Comparison of ENCODE assay signal across 8 cellular contexts in genomic region chr6:73461537-73462350, GRCh38. TPM values are rescaled to one million over a fixed set of nuclear protein-coding genes. Genes with fewer than 3 reads are reported as not detected.
A peak's percentile ranks its signal among the peaks of the same experiment; 100 is the strongest.
DNase-seq lines count a peak whose midpoint lies in the region; ATAC-seq, FAIRE-seq and TF ChIP-seq lines count a peak whose summit lies in the region.

Gene MTO1, plus strand, starts transcription at chr6:73461737. Its CDS starts 118 bp downstream, at chr6:73461855.

- intact Hi-C loops in A673 (cut with micrococcal nuclease; ENCODE audit: unreplicated experiment) (no loop called here), breast epithelium (cut with DNase I; ENCODE audit: low total_unique reads) (no loop called here)

- peak within 1 kb of the TSS; percentile 97 for H3K9ac ChIP-seq in iPS-20b (ENCODE audit: low read depth, low read length)

- H3K27me3 ChIP-seq in A673 (replicated peaks; ENCODE audit: insufficient read depth, low read depth, low read length, poor library complexity): no peaks in the 10 kb centered on the region
- no peaks in the 10 kb centered on the region for H3K27me3 ChIP-seq in breast epithelium
- no peaks in the 10 kb centered on the region for H3K27me3 ChIP-seq in iPS-20b (ENCODE audit: insufficient read depth, low read length)
- H3K27me3 ChIP-seq in small intestine (ENCODE audit: control insufficient read depth in 2 of 2, insufficient read depth in 2 of 2, low read length in 2 of 2): no peaks in the 10 kb centered on the region

- peaks cover 8% of the 10 kb centered on the region for H3K36me3 ChIP-seq in A673 (ENCODE audit: insufficient read depth, low read length, poor library complexity, severe bottlenecking)
- H3K36me3 ChIP-seq in breast epithelium: peaks cover 5% of the 10 kb centered on the region
- H3K36me3 ChIP-seq in iPS-20b (ENCODE audit: insufficient read depth, low read depth, low read length): peaks cover 8% of the 10 kb centered on the region
- H3K36me3 ChIP-seq in small intestine (ENCODE audit: control insufficient read depth in 2 of 2, insufficient read depth in 2 of 2, low read length in 2 of 2): peaks cover 0 to 4% of the 10 kb centered on the region in 2 donors

- peak; percentile 95 for DNase-seq in A673 (ENCODE audit: low spot score)
- peak; percentile 87 for DNase-seq in NCI-H2171 treated with DMSO at 0.1 percent for 48 hours (lab: John Stamatoyannopoulos, UW)
- DNase-seq in breast epithelium (ENCODE audit: low spot score in 2 of 2): peak; percentile 83 to 84
- peak; percentile 97 for DNase-seq in small intestine

- POLR2A ChIA-PET in A673 (lab: Charles Lee; ENCODE audit: low non-redundant PET): interaction anchor here (0.6 to 0.8 kb wide), 5 partner anchors 51 to 137 kb away, joined by 3 to 5 read pairs (median 3); no protein-coding TSS in a partner anchor

- H3K4me3 ChIP-seq in A673 (ENCODE audit: low read depth, low read length, poor library complexity, severe bottlenecking) (peak within 1 kb of the TSS; percentile 91), breast epithelium (peak within 1 kb of the TSS; percentile 82 to 95 (median 93)), iPS-20b (ENCODE audit: low read length) (peak within 1 kb of the TSS; percentile 100), small intestine (ENCODE audit: low read depth in 1 of 2, low read length in 2 of 2) (peak within 1 kb of the TSS; percentile 73 to 74)

- no peak for FAIRE-seq in small intestine (lab: Jason Lieb, UNC)

- no peaks in the 10 kb centered on the region for H3K9me3 ChIP-seq in A673 (ENCODE audit: low read depth, low read length, poor library complexity, severe bottlenecking)
- H3K9me3 ChIP-seq in breast epithelium: no peaks in the 10 kb centered on the region
- no peaks in the 10 kb centered on the region for H3K9me3 ChIP-seq in iPS-20b (ENCODE audit: insufficient read depth, low read depth, low read length)
- no peaks in the 10 kb centered on the region for H3K9me3 ChIP-seq in small intestine (ENCODE audit: control insufficient read depth, low read depth)

- CTCF ChIA-PET in A673 (lab: Charles Lee): no interaction called here

- TF ChIP-seq CTCF in A673 (conservative IDR thresholded peaks at IDR 0.05; ENCODE audit: low read depth, low read length) (no peak), VCaP (conservative IDR thresholded peaks at IDR 0.05) (no peak), breast epithelium (IDR thresholded peaks at IDR 0.05) (no peak)

- peak within 1 kb of the TSS; percentile 95 for H3K27ac ChIP-seq in A673 (ENCODE audit: low read depth, low read length, poor library complexity, severe bottlenecking)
- peak within 1 kb of the TSS; percentile 90 for H3K27ac ChIP-seq in VCaP
- H3K27ac ChIP-seq in breast epithelium: peak within 1 kb of the TSS; percentile 93 to 94
- H3K27ac ChIP-seq in iPS-20b (ENCODE audit: low read length): peak within 1 kb of the TSS; percentile 90
- H3K27ac ChIP-seq in small intestine (ENCODE audit: low read depth in 1 of 2, low read length in 1 of 2): peak within 1 kb of the TSS; percentile 91 to 94

- ATAC-seq in GM18867 (IDR thresholded peaks at IDR 0.05; ENCODE audit: unreplicated experiment): peak; percentile 95
- peak; percentile 90 for ATAC-seq in HG03103 (IDR thresholded peaks at IDR 0.05; ENCODE audit: low read depth, unreplicated experiment)

- WGBS in small intestine, 3 donors: 0 to 1% (median 0%) methylated on average over 55 of the region's 55 CpGs

- peak; percentile 44 for TF ChIP-seq POLR2A in breast epithelium (IDR thresholded peaks at IDR 0.05)

- BruUV-seq in A673 (replicated peaks; lab: Mats Ljungman, UMichigan): TSS peak; percentile 78

- no peaks in the 10 kb centered on the region for H3K4me1 ChIP-seq in A673 (ENCODE audit: insufficient read depth, low read length, poor library complexity, severe bottlenecking)
- no peaks in the 10 kb centered on the region for H3K4me1 ChIP-seq in breast epithelium
- H3K4me1 ChIP-seq in iPS-20b (ENCODE audit: insufficient read depth, low read length): no peaks in the 10 kb centered on the region
- no peaks in the 10 kb centered on the region for H3K4me1 ChIP-seq in small intestine (ENCODE audit: control insufficient read depth in 2 of 2, insufficient read depth in 1 of 2, low read depth in 1 of 2, low read length in 1 of 2)

RNA-seq across cellular contexts. Expression of gene MTO1, which starts in this region (rescaled TPM):
- 44.1 and 50.8 TPM in 2 replicates for total RNA-seq in A673 (2021)
- total RNA-seq in breast epithelium: 10 to 100 TPM; 17.4 to 40.8 (median 34.4) TPM
- polyA plus RNA-seq in small intestine: 10 to 100 TPM; 15.9 to 18.6 (median 17.7) TPM

Comparison
In these comparisons a context has a peak if more than half of its experiments do, and no peak if none do; other contexts are left out.
1. Peak in every context shown above with its lines: DNase-seq, ATAC-seq, H3K4me3 ChIP-seq and H3K27ac ChIP-seq.